14 cellular contexts compared by ENCODE assay signal in the genomic region with DNA sequence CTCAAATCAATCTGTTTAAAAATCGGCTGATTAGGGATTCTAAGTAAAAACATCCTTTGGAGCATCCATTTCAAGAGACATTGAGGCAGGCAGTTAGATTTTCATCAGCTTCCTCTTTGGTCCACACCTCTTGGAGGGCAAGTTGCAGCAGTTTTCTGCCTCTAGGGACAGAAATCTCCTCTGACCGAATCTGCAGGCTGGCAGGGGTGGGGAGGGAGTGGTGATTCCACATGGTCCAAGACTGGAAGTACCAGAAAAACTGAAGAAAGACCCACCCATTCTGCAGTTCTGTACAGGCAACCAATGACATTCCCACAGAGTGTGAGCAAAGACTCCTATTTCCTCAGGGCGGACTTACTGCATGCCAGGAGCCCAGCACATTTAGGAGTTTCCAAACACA. TPM values are rescaled to one million over a fixed set of nuclear protein-coding genes. Genes with fewer than 3 reads are reported as not detected.
DNase-seq lines count a peak whose midpoint lies in the region; ATAC-seq and TF ChIP-seq lines count a peak whose summit lies in the region.
"Had no signal": no experiment of that assay in that cellular context is flagged by ENCODE, and none has a peak within 500 bp of the region (broad histone marks: within the 10 kb centered on the region; RNA-seq: fewer than 3 reads in every experiment).

No MANE protein-coding gene starts in this region.

- no peak overlapping the region for H3K27ac ChIP-seq in HEK293 (ENCODE audit: extremely low read depth, low read depth, low read length)
- H3K27ac ChIP-seq in SJCRH30: peak overlapping the region; percentile 43
- H3K27ac ChIP-seq: vagina had no signal

- H3K9me3 ChIP-seq in HEK293 (ENCODE audit: control insufficient read depth, insufficient read depth, low read depth, low read length) (no peaks in the 10 kb centered on the region), SJCRH30 (replicated peaks) (no peaks in the 10 kb centered on the region)
- H3K9me3 ChIP-seq: vagina had no signal

- POLR2A ChIA-PET in HEK293 (lab: Yijun Ruan, JAX): no interaction called here

- peak; percentile 38 to 57 for DNase-seq in SJCRH30
- peak; percentile 53 for DNase-seq in fibroblast of the aortic adventitia (ENCODE audit: low read depth)
- DNase-seq in retina: peak; percentile 57
- DNase-seq in NCI-H446 (lab: John Stamatoyannopoulos, UW): no peak
- DNase-seq: activated CD4-positive, alpha-beta T cell treated with anti-CD3 and anti-CD28 coated beads for 36 hours; activated naive CD4-positive, alpha-beta T cell treated with anti-CD3 and anti-CD28 coated beads for 36 hours; DND-41; effector memory CD4-positive, alpha-beta T cell; NCI-H1105 treated with DMSO at 0.1 percent for 48 hours; OCI-M1 had no signal

- H3K4me1 ChIP-seq in HEK293 (ENCODE audit: control insufficient read depth, insufficient read depth, low read length) (peaks cover 18% of the 10 kb centered on the region), SJCRH30 (peaks cover 4% of the 10 kb centered on the region; the same call in 1 of the 2 replicates)

- no peaks in the 10 kb centered on the region for H3K27me3 ChIP-seq in SJCRH30
- H3K27me3 ChIP-seq: vagina had no signal

- ATAC-seq in HG03139 (IDR thresholded peaks at IDR 0.05; ENCODE audit: unreplicated experiment): no peak
- no peak for ATAC-seq in HG03571 (IDR thresholded peaks at IDR 0.05; ENCODE audit: unreplicated experiment)
- ATAC-seq: activated CD4-positive, alpha-beta T cell treated with anti-CD3 and anti-CD28 coated beads for 36 hours had no signal

- H3K4me3 ChIP-seq in HEK293 (ENCODE audit: low read depth, low read length) (no peak overlapping the region), SJCRH30 (peak overlapping the region; percentile 38), fibroblast of the aortic adventitia (ENCODE audit: low read depth, low read length) (no peak overlapping the region)
- H3K4me3 ChIP-seq: vagina had no signal

- TF ChIP-seq CTCF in HEK293 (tag by site-specific recombination; IDR thresholded peaks at IDR 0.05) (no peak), fibroblast of the aortic adventitia (IDR thresholded peaks at IDR 0.05; ENCODE audit: insufficient read depth, low read length) (no peak)

- H3K36me3 ChIP-seq in HEK293 (ENCODE audit: control insufficient read depth in 2 of 2, insufficient read depth in 1 of 2, low read length in 2 of 2) (no peaks in the 10 kb centered on the region), SJCRH30 (no peaks in the 10 kb centered on the region)
- H3K36me3 ChIP-seq: vagina had no signal

- CTCF ChIA-PET in HEK293 (lab: Yijun Ruan, JAX): interaction anchor here (1.1 kb wide), 1 partner anchor 32 kb away, joined by 5 read pairs; no protein-coding TSS in a partner anchor

TF ChIP-seq in HEK293, 187 proteins besides CTCF, POLR2A, EP300 and RAD21:
- no peak for TF ChIP-seq ZNF596 (tag by site-specific recombination; IDR thresholded peaks at IDR 0.05)
- TF ChIP-seq, protein P1, sequence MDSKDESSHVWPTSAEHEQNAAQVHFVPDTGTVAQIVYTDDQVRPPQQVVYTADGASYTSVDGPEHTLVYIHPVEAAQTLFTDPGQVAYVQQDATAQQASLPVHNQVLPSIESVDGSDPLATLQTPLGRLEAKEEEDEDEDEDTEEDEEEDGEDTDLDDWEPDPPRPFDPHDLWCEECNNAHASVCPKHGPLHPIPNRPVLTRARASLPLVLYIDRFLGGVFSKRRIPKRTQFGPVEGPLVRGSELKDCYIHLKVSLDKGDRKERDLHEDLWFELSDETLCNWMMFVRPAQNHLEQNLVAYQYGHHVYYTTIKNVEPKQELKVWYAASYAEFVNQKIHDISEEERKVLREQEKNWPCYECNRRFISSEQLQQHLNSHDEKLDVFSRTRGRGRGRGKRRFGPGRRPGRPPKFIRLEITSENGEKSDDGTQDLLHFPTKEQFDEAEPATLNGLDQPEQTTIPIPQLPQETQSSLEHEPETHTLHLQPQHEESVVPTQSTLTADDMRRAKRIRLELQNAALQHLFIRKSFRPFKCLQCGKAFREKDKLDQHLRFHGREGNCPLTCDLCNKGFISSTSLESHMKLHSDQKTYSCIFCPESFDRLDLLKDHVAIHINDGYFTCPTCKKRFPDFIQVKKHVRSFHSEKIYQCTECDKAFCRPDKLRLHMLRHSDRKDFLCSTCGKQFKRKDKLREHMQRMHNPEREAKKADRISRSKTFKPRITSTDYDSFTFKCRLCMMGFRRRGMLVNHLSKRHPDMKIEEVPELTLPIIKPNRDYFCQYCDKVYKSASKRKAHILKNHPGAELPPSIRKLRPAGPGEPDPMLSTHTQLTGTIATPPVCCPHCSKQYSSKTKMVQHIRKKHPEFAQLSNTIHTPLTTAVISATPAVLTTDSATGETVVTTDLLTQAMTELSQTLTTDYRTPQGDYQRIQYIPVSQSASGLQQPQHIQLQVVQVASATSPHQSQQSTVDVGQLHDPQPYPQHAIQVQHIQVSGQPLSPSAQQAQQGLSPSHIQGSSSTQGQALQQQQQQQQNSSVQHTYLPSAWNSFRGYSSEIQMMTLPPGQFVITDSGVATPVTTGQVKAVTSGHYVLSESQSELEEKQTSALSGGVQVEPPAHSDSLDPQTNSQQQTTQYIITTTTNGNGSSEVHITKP (tag by site-specific recombination; IDR thresholded peaks at IDR 0.05): peak; percentile 30; the same call in 1 of the 2 replicates
- peak; percentile 29; the same call in 1 of the 2 replicates for TF ChIP-seq SP2 (tag by site-specific recombination; IDR thresholded peaks at IDR 0.05)
- TF ChIP-seq ZNF335 (tag by site-specific recombination; conservative IDR thresholded peaks at IDR 0.05): peak; percentile 45
TF ChIP-seq in HEK293: peak in this region for 3.

RNA-seq across cellular contexts. Expression of a gene that starts 29.0 kb away (rescaled TPM):
- 0.53 and 0.73 TPM in 2 replicates for total RNA-seq in SJCRH30 (2014; rRNA removed; shearing (Covaris generic))
- total RNA-seq in fibroblast of the aortic adventitia (ENCODE audit: low replicate concordance): 1.2 and 1.8 TPM in 2 replicates

RNA-seq across cellular contexts. Expression of a gene that starts 43.3 kb away (rescaled TPM):
- 21.1 and 26.3 TPM in 2 replicates for total RNA-seq in SJCRH30 (2014; rRNA removed; shearing (Covaris generic))
- total RNA-seq in fibroblast of the aortic adventitia (ENCODE audit: low replicate concordance): 43.0 and 58.6 TPM in 2 replicates

Comparison
In these comparisons a context has a peak if more than half of its experiments do, and no peak if none do; other contexts are left out.
1. DNase-seq: peak in SJCRH30 (2 of 2), fibroblast of the aortic adventitia (single experiment) and retina (single experiment); none in NCI-H446 (0 of 2).